In the genomic region with DNA sequence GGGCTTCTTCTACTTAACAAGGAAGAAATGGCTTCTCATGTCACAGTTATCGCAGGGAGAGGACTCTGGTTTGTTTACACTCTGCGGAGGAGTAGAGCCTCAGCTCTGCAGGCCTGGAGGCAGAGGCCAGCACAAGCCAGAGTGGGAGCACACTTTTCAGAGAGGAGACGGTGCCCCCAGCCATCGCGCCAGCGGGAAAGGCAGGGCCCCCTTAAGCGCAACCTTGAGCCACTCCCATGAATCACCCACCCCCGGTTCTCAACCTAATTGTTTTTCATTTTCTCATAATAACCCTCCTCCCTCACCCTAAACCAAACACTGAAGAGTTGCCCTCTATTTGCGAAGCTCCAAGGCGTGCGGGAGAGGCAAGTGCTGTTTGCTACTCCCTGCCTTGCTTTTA, we compare ENCODE assay signal across 26 cellular contexts.
DNase-seq lines count a peak whose midpoint lies in the region; ATAC-seq and TF ChIP-seq lines count a peak whose summit lies in the region.
"Had no signal": no experiment of that assay in that cellular context is flagged by ENCODE, and none has a peak within 500 bp of the region (broad histone marks: within the 10 kb centered on the region; RNA-seq: fewer than 3 reads in every experiment).

No MANE protein-coding gene starts in this region.

- TF ChIP-seq POLR2A in erythroblast (IDR thresholded peaks at IDR 0.05; ENCODE audit: low read length), result no peak

- peaks cover 4% of the 10 kb centered on the region for H3K27me3 Mint-ChIP-seq in IgD-negative memory B cell

- H3K27ac Mint-ChIP-seq in IgD-negative memory B cell, result peak overlapping the region in 2 of 3 donors; percentile 43 to 62
- H3K27ac Mint-ChIP-seq: activated naive CD8-positive, alpha-beta T cell treated with anti-CD3 and anti-CD28 coated beads, Interleukin-2, amount 10 ng/mL, durations not matched to agents 7 days and 5 days; activated T-helper 2 cell treated with anti-CD3 and anti-CD28 coated beads, Interferon-gamma antibody, Interleukin-2, Interleukin-4, amounts not matched to agents 10 μg/mL and 5 μg/mL and 100 μg/mL, durations not matched to agents 14 hours and 24 hours and 36 hours had no signal

- peak overlapping the region; percentile 57 for H3K27ac ChIP-seq in temporal lobe (ENCODE audit: low read depth, low read length)
- H3K27ac ChIP-seq: esophagus muscularis mucosa, parathyroid adenoma, RWPE1, sigmoid colon, vagina, VCaP had no signal

- H3K36me3 Mint-ChIP-seq in IgD-negative memory B cell, result peaks cover 3% of the 10 kb centered on the region
- H3K36me3 Mint-ChIP-seq: activated naive CD8-positive, alpha-beta T cell treated with anti-CD3 and anti-CD28 coated beads, Interleukin-2, amount 10 ng/mL, durations not matched to agents 7 days and 5 days; CD4-positive, CD25-positive, alpha-beta regulatory T cell had no signal

- H3K4me1 Mint-ChIP-seq in IgD-negative memory B cell, result no peaks in the 10 kb centered on the region
- H3K4me1 Mint-ChIP-seq: activated naive CD8-positive, alpha-beta T cell treated with anti-CD3 and anti-CD28 coated beads, Interleukin-2, amount 10 ng/mL, durations not matched to agents 7 days and 5 days; CD4-positive, CD25-positive, alpha-beta regulatory T cell had no signal

- intact Hi-C loops in left colon (cut with DNase I, micrococcal nuclease), result no loop called here

- DNase-seq in left colon (no peak), erythroblast (lab: John Stamatoyannopoulos, UW) (no peak)
- no peak for DNase-seq in activated CD8-positive, alpha-beta memory T cell treated with anti-CD3 and anti-CD28 coated beads, Interleukin-2, amount 50 U/mL, for 48 hours
- DNase-seq: activated CD8-positive, alpha-beta memory T cell treated with anti-CD3 and anti-CD28 coated beads, Interleukin-2, amount 50 U/mL, for 4 hours; activated naive CD8-positive, alpha-beta T cell treated with anti-CD3 and anti-CD28 coated beads, Interleukin-2, amount 10 ng/mL, durations not matched to agents 7 days and 5 days; CD4-positive, CD25-positive, alpha-beta regulatory T cell; effector CD8-positive, alpha-beta T cell; Karpas-422; left cardiac atrium; MV-4-11; naive thymus-derived CD8-positive, alpha-beta T cell; NCI-H2081; NCI-H526; sigmoid colon; SK-N-SH; stimulated activated CD8-positive, alpha-beta memory T cell treated with anti-CD3 and anti-CD28 coated beads, Interleukin-4, amount 100 ng/mL, for 48 hours had no signal

- peak; percentile 46 for ATAC-seq in left colon
- ATAC-seq in HG03135 (IDR thresholded peaks at IDR 0.05; ENCODE audit: unreplicated experiment), result no peak
- ATAC-seq: left cardiac atrium; naive thymus-derived CD8-positive, alpha-beta T cell had no signal

- no peaks in the 10 kb centered on the region for H3K9me3 Mint-ChIP-seq in IgD-negative memory B cell
- H3K9me3 Mint-ChIP-seq: activated naive CD8-positive, alpha-beta T cell treated with anti-CD3 and anti-CD28 coated beads, Interleukin-2, amount 10 ng/mL, durations not matched to agents 7 days and 5 days; activated T-helper 2 cell treated with anti-CD3 and anti-CD28 coated beads, Interferon-gamma antibody, Interleukin-2, Interleukin-4, amounts not matched to agents 10 μg/mL and 5 μg/mL and 100 μg/mL, durations not matched to agents 14 hours and 24 hours and 36 hours; CD4-positive, CD25-positive, alpha-beta regulatory T cell; naive thymus-derived CD8-positive, alpha-beta T cell had no signal

- H3K4me3 Mint-ChIP-seq in IgD-negative memory B cell, result no peak overlapping the region
- H3K4me3 Mint-ChIP-seq: activated naive CD8-positive, alpha-beta T cell treated with anti-CD3 and anti-CD28 coated beads, Interleukin-2, amount 10 ng/mL, durations not matched to agents 7 days and 5 days; CD4-positive, CD25-positive, alpha-beta regulatory T cell; naive thymus-derived CD8-positive, alpha-beta T cell had no signal

TF ChIP-seq in PFSK-1, 5 proteins besides CTCF, POLR2A, EP300 and RAD21:
- TF ChIP-seq TAF1 (IDR thresholded peaks at IDR 0.05; ENCODE audit: borderline replicate concordance, insufficient read depth, low read length), result no peak
- TF ChIP-seq FOXP2 (optimal IDR thresholded peaks at IDR 0.05; ENCODE audit: borderline replicate concordance, extremely low read depth, extremely low read length, insufficient read depth), result peak; percentile 76
- TF ChIP-seq, protein P1, sequence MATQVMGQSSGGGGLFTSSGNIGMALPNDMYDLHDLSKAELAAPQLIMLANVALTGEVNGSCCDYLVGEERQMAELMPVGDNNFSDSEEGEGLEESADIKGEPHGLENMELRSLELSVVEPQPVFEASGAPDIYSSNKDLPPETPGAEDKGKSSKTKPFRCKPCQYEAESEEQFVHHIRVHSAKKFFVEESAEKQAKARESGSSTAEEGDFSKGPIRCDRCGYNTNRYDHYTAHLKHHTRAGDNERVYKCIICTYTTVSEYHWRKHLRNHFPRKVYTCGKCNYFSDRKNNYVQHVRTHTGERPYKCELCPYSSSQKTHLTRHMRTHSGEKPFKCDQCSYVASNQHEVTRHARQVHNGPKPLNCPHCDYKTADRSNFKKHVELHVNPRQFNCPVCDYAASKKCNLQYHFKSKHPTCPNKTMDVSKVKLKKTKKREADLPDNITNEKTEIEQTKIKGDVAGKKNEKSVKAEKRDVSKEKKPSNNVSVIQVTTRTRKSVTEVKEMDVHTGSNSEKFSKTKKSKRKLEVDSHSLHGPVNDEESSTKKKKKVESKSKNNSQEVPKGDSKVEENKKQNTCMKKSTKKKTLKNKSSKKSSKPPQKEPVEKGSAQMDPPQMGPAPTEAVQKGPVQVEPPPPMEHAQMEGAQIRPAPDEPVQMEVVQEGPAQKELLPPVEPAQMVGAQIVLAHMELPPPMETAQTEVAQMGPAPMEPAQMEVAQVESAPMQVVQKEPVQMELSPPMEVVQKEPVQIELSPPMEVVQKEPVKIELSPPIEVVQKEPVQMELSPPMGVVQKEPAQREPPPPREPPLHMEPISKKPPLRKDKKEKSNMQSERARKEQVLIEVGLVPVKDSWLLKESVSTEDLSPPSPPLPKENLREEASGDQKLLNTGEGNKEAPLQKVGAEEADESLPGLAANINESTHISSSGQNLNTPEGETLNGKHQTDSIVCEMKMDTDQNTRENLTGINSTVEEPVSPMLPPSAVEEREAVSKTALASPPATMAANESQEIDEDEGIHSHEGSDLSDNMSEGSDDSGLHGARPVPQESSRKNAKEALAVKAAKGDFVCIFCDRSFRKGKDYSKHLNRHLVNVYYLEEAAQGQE (IDR thresholded peaks at IDR 0.05; ENCODE audit: insufficient read depth in 1 of 2, low read depth in 2 of 2, low read length in 2 of 2), result no peak
- TF ChIP-seq POLR2AphosphoS5 (IDR thresholded peaks at IDR 0.05; ENCODE audit: low read depth, low read length), result no peak
TF ChIP-seq in PFSK-1: peak in this region for 1.
